In genomic region chr16:11667824-11668589, GRCh38 we compare ENCODE assay signal across 9 cellular contexts. TPM values are rescaled to one million over a fixed set of nuclear protein-coding genes. Genes with fewer than 3 reads are reported as not detected.
DNase-seq lines count a peak whose midpoint lies in the region; ATAC-seq and TF ChIP-seq lines count a peak whose summit lies in the region.
"Had no signal": no experiment of that assay in that cellular context is flagged by ENCODE, and none has a peak within 500 bp of the region (broad histone marks: within the 10 kb centered on the region; RNA-seq: fewer than 3 reads in every experiment).

Gene SNN (plus strand): TSS chr16:11668455. CDS start chr16:11676060, 7,605 bp downstream.

- DNase-seq in CD14-positive monocyte (ENCODE audit: low spot score) (peak; percentile 85), HT-29 (ENCODE audit: low spot score) (peak; percentile 80), PC-9 (peak; percentile 61 to 92), esophagus muscularis mucosa (ENCODE audit: extremely low spot score) (peak; percentile 93)
- DNase-seq in activated T-cell treated with anti-CD3 and anti-CD28 coated beads, Interleukin-2, amount 50 U/mL, for 4 hours, result peak; percentile 82
- DNase-seq in stimulated activated CD8-positive, alpha-beta memory T cell treated with anti-CD3 and anti-CD28 coated beads, Interleukin-7, amount 100 ng/mL, for 1 hour (ENCODE audit: low read depth in 2 of 2), result peak; percentile 64 to 69

- CTCF ChIA-PET in PC-9 (lab: Charles Lee), result interaction anchor here (0.6 kb wide), 1 partner anchor 238 kb away, joined by 4 read pairs; no protein-coding TSS in a partner anchor

- TF ChIP-seq POLR2A in esophagus muscularis mucosa (IDR thresholded peaks at IDR 0.05; ENCODE audit: low read depth), result no peak

- no peaks in the 10 kb centered on the region for H3K79me2 ChIP-seq in PC-9 (ENCODE audit: low read depth)

- H2AFZ ChIP-seq in PC-9, result 0 out of 2 replicates have a peak within 1 kb of the TSS, but pooled peaks have one; percentile 74

- H3K9me3 ChIP-seq in PC-9 (ENCODE audit: insufficient read depth, low read depth) (no peaks in the 10 kb centered on the region), esophagus muscularis mucosa (no peaks in the 10 kb centered on the region), muscle layer of duodenum (ENCODE audit: control insufficient read depth in 1 of 2, low read length in 2 of 2) (no peaks in the 10 kb centered on the region)

- WGBS in esophagus muscularis mucosa, result 11% methylated on average over 32 of the region's 90 CpGs

- POLR2A ChIA-PET in PC-9 (lab: Charles Lee; ENCODE audit: unreplicated experiment), result interaction anchor here (0.6 kb wide), 1 partner anchor 82 kb away, joined by 3 read pairs; no protein-coding TSS in a partner anchor

- intact Hi-C loops in CD14-positive monocyte (cut with micrococcal nuclease), result loop anchor here (2.0 to 5.0 kb wide), 2 partner anchors 33 to 34 kb away; no protein-coding TSS in a partner anchor
- intact Hi-C loops in PC-9 (cut with micrococcal nuclease; ENCODE audit: unreplicated experiment), result loop anchor here (5.0 kb wide), 1 partner anchor 136 kb away; no protein-coding TSS in a partner anchor
- intact Hi-C loops in esophagus muscularis mucosa (cut with DNase I), result loop anchor here (10.0 kb wide), 1 partner anchor 723 kb away; the partner anchor contains the start of genes CLEC16A and DEXI

- BruUV-seq in PC-9 (replicated peaks; lab: Mats Ljungman, UMichigan), result no TSS peak

- TF ChIP-seq EP300 in esophagus muscularis mucosa (IDR thresholded peaks at IDR 0.05), result no peak

- H3K27me3 ChIP-seq in PC-9 (ENCODE audit: insufficient read depth, low read depth), result no peaks in the 10 kb centered on the region
- no peaks in the 10 kb centered on the region for H3K27me3 ChIP-seq in esophagus muscularis mucosa
- H3K27me3 ChIP-seq in muscle layer of duodenum (ENCODE audit: low read depth, low read length), result no peaks in the 10 kb centered on the region

- H3K36me3 Mint-ChIP-seq in CD14-positive monocyte, result peaks cover 17 to 22% of the 10 kb centered on the region in 2 donors
- no peaks in the 10 kb centered on the region for H3K36me3 Mint-ChIP-seq in activated T-cell treated with anti-CD3 and anti-CD28 coated beads, Interleukin-2, amount 50 U/mL, for 4 hours (ENCODE audit: insufficient read depth)

- H3K27ac ChIP-seq in PC-9 (no peak within 1 kb of the TSS), esophagus muscularis mucosa (replicated peaks in 1 of 4) (peak within 1 kb of the TSS; percentile 78 to 85 (median 84)), muscle layer of duodenum (ENCODE audit: low read length) (peak within 1 kb of the TSS; percentile 45)
- H3K27ac ChIP-seq: epithelial cell of prostate had no signal

- peaks cover 53% of the 10 kb centered on the region for H3K4me1 Mint-ChIP-seq in CD14-positive monocyte
- H3K4me1 Mint-ChIP-seq in activated T-cell treated with anti-CD3 and anti-CD28 coated beads, Interleukin-2, amount 50 U/mL, for 4 hours (ENCODE audit: low read depth), result peaks cover 71% of the 10 kb centered on the region

- H3K27ac Mint-ChIP-seq in CD14-positive monocyte, result peak within 1 kb of the TSS; percentile 94 to 98 (median 97)

- no peaks in the 10 kb centered on the region for H4K20me1 ChIP-seq in PC-9 (ENCODE audit: insufficient read depth)

- peaks cover 0 to 4% (median 0%) of the 10 kb centered on the region in 7 donors for H3K9me3 Mint-ChIP-seq in CD14-positive monocyte
- H3K9me3 Mint-ChIP-seq in activated T-cell treated with anti-CD3 and anti-CD28 coated beads, Interleukin-2, amount 50 U/mL, for 4 hours, result no peaks in the 10 kb centered on the region

- H3K4me3 ChIP-seq in PC-9 (peak within 1 kb of the TSS; percentile 53; the same call in 1 of the 2 replicates), esophagus muscularis mucosa (peak within 1 kb of the TSS; percentile 73 to 99 (median 96)), muscle layer of duodenum (ENCODE audit: low read depth in 1 of 2, low read length in 2 of 2) (peak within 1 kb of the TSS; percentile 55 to 69)

- peaks cover 14 to 19% (median 18%) of the 10 kb centered on the region in 3 donors for H3K27me3 Mint-ChIP-seq in CD14-positive monocyte (ENCODE audit: low read depth in 3 of 3)
- no peaks in the 10 kb centered on the region for H3K27me3 Mint-ChIP-seq in activated T-cell treated with anti-CD3 and anti-CD28 coated beads, Interleukin-2, amount 50 U/mL, for 4 hours (ENCODE audit: low read depth)

- peak; percentile 40 for ATAC-seq in GM19395 (IDR thresholded peaks at IDR 0.05; ENCODE audit: unreplicated experiment)
- ATAC-seq in activated T-cell treated with anti-CD3 and anti-CD28 coated beads, Interleukin-2, amount 50 U/mL, for 4 hours, result peak; percentile 90

- H3K4me1 ChIP-seq in PC-9 (replicated peaks; ENCODE audit: insufficient read depth), result no peaks in the 10 kb centered on the region
- peaks cover 48 to 53% (median 50%) of the 10 kb centered on the region in 4 donors for H3K4me1 ChIP-seq in esophagus muscularis mucosa
- H3K4me1 ChIP-seq in muscle layer of duodenum (ENCODE audit: control insufficient read depth in 1 of 2, insufficient read depth in 2 of 2, low read length in 2 of 2), result peaks cover 0 to 42% of the 10 kb centered on the region in 2 donors

- peaks cover 13% of the 10 kb centered on the region for H3F3A ChIP-seq in PC-9 (ENCODE audit: insufficient read depth, low read depth)

- peak within 1 kb of the TSS; percentile 91 to 92 for H3K4me3 Mint-ChIP-seq in CD14-positive monocyte
- H3K4me3 Mint-ChIP-seq in activated T-cell treated with anti-CD3 and anti-CD28 coated beads, Interleukin-2, amount 50 U/mL, for 4 hours, result peak within 1 kb of the TSS; percentile 78

- no peaks in the 10 kb centered on the region for H3K36me3 ChIP-seq in PC-9 (ENCODE audit: low read depth)
- no peaks in the 10 kb centered on the region for H3K36me3 ChIP-seq in esophagus muscularis mucosa
- H3K36me3 ChIP-seq in muscle layer of duodenum (ENCODE audit: control insufficient read depth in 1 of 2, insufficient read depth in 2 of 2, low read length in 2 of 2), result no peaks in the 10 kb centered on the region

- no peaks in the 10 kb centered on the region for H3K9me2 ChIP-seq in PC-9 (ENCODE audit: insufficient read depth)

- TF ChIP-seq CTCF in CD14-positive monocyte (IDR thresholded peaks at IDR 0.05) (no peak), PC-9 (conservative IDR thresholded peaks at IDR 0.05) (no peak), esophagus muscularis mucosa (IDR thresholded peaks at IDR 0.05) (no peak)

- H3K4me2 ChIP-seq in PC-9, result peak within 1 kb of the TSS; percentile 75

RNA-seq across cellular contexts. Expression of gene SNN, which starts in this region (rescaled TPM):
- polyA plus RNA-seq in CD14-positive monocyte, result 100 to 1,000 TPM in 1 of 2 donors, 10 to 100 TPM in 1; 91.7 to 111 TPM
- total RNA-seq in HT-29 (2014; rRNA removed; shearing (Covaris generic)), result 13.3 and 13.4 TPM in 2 replicates
- 12.6 and 17.0 TPM in 2 replicates for total RNA-seq in PC-9 (2021)
- 1 to 10 TPM; 6.5 to 8.3 (median 7.6) TPM for total RNA-seq in activated T-cell treated with anti-CD3 and anti-CD28 coated beads, Interleukin-2, amount 50 U/mL, for 4 hours
- total RNA-seq in esophagus muscularis mucosa, result 10 to 100 TPM; 30.7 to 66.9 (median 33.6) TPM
